ENCODE assay signal across 14 cellular contexts in genomic region chr6:33292996-33293682, GRCh38.
"Had no signal": no experiment of that assay in that cellular context is flagged by ENCODE, and none has a peak within 500 bp of the region (broad histone marks: within the 10 kb centered on the region; RNA-seq: fewer than 3 reads in every experiment).

No MANE protein-coding gene starts in this region.

- H3K27me3 ChIP-seq: cardiac muscle cell, dorsolateral prefrontal cortex, gastroesophageal sphincter, thyroid gland had no signal

- H3K9me3 ChIP-seq: gastroesophageal sphincter, thyroid gland had no signal

- H3K27ac ChIP-seq: cardiac muscle cell, dorsolateral prefrontal cortex, gastroesophageal sphincter, thyroid gland had no signal

- H3K27ac Mint-ChIP-seq: endodermal cell; stimulated activated memory B cell treated with anti-CD40 and anti-IgM and Interleukin-4, amounts not matched to agents 10 μg/mL and 1 μg/mL and 100 μg/mL, for 72 hours had no signal

- ATAC-seq: gastroesophageal sphincter; left lobe of liver; stimulated activated memory B cell treated with anti-CD40 and anti-IgM and Interleukin-4, amounts not matched to agents 10 μg/mL and 1 μg/mL and 100 μg/mL, for 72 hours; T-cell had no signal

- H3K9me3 Mint-ChIP-seq: endodermal cell; stimulated activated memory B cell treated with anti-CD40 and anti-IgM and Interleukin-4, amounts not matched to agents 10 μg/mL and 1 μg/mL and 100 μg/mL, for 72 hours; T-cell had no signal

- DNase-seq: activated CD4-positive, alpha-beta T cell treated with anti-CD3 and anti-CD28 coated beads for 1 hour; activated CD4-positive, alpha-beta T cell treated with anti-CD3 and anti-CD28 coated beads, Interleukin-2, amount 50 U/mL, for 48 hours; activated naive CD4-positive, alpha-beta T cell; dorsolateral prefrontal cortex; endodermal cell; erythroblast; retina; stimulated activated CD4-positive, alpha-beta T cell treated with anti-CD3 and anti-CD28 coated beads, Interleukin-2, amount 100 ng/mL, for 48 hours; T-cell; thyroid gland had no signal

- H3K4me3 ChIP-seq: cardiac muscle cell, dorsolateral prefrontal cortex, gastroesophageal sphincter, thyroid gland had no signal

- H3K4me3 Mint-ChIP-seq: endodermal cell; stimulated activated memory B cell treated with anti-CD40 and anti-IgM and Interleukin-4, amounts not matched to agents 10 μg/mL and 1 μg/mL and 100 μg/mL, for 72 hours; T-cell had no signal

- H3K27me3 Mint-ChIP-seq: stimulated activated memory B cell treated with anti-CD40 and anti-IgM and Interleukin-4, amounts not matched to agents 10 μg/mL and 1 μg/mL and 100 μg/mL, for 72 hours; T-cell had no signal
